In genomic region chr1:18965206-18966173, GRCh38 we compare ENCODE assay signal across 12 cellular contexts. TPM values are rescaled to one million over a fixed set of nuclear protein-coding genes. Genes with fewer than 3 reads are reported as not detected.
DNase-seq lines count a peak whose midpoint lies in the region; ATAC-seq lines count a peak whose summit lies in the region.
"Had no signal": no experiment of that assay in that cellular context is flagged by ENCODE, and none has a peak within 500 bp of the region (broad histone marks: within the 10 kb centered on the region; RNA-seq: fewer than 3 reads in every experiment).

No MANE protein-coding gene starts in this region.

- no peaks in the 10 kb centered on the region for H3K27me3 Mint-ChIP-seq in activated naive CD4-positive, alpha-beta T cell treated with anti-CD3 and anti-CD28 coated beads for 36 hours (ENCODE audit: low read depth)
- H3K27me3 Mint-ChIP-seq in stimulated activated naive CD8-positive, alpha-beta T cell treated with anti-CD3 and anti-CD28 coated beads, Interleukin-15, Interleukin-2, amounts not matched to agents 100 ng/mL and 50 ng/mL, for 24 hours = peaks cover 6% of the 10 kb centered on the region

- peak overlapping the region; percentile 77 for H3K27ac Mint-ChIP-seq in activated naive CD4-positive, alpha-beta T cell treated with anti-CD3 and anti-CD28 coated beads for 36 hours
- peak overlapping the region; percentile 76 for H3K27ac Mint-ChIP-seq in stimulated activated naive CD8-positive, alpha-beta T cell treated with anti-CD3 and anti-CD28 coated beads, Interleukin-15, Interleukin-2, amounts not matched to agents 100 ng/mL and 50 ng/mL, for 24 hours
- H3K27ac Mint-ChIP-seq: naive B cell had no signal

- peak; percentile 86 for DNase-seq in activated naive CD4-positive, alpha-beta T cell treated with anti-CD3 and anti-CD28 coated beads for 36 hours
- no peak for DNase-seq in activated naive CD4-positive, alpha-beta T cell treated with anti-CD3 and anti-CD28 coated beads, Interleukin-2, amount 50 U/mL, for 16 hours
- DNase-seq in RPMI7951 (ENCODE audit: low read depth) = peak; percentile 71
- DNase-seq in midbrain (lab: John Stamatoyannopoulos, UW) = no peak
- no peak for DNase-seq in MG63
- no peak for DNase-seq in DMS 273 treated with DMSO at 0.1 percent for 48 hours (lab: John Stamatoyannopoulos, UW)
- DNase-seq: activated gamma-delta T cell, naive B cell had no signal

- CTCF ChIA-PET in activated naive CD4-positive, alpha-beta T cell treated with anti-CD3 and anti-CD28 coated beads for 36 hours (lab: Charles Lee) = interaction anchor here (0.6 to 3.7 kb wide), 6 partner anchors 8 to 93 kb away, joined by 3 to 21 read pairs (median 3); partner anchors contain the start of gene IFFO2

- H3K9me3 Mint-ChIP-seq in activated naive CD4-positive, alpha-beta T cell treated with anti-CD3 and anti-CD28 coated beads for 36 hours = no peaks in the 10 kb centered on the region
- H3K9me3 Mint-ChIP-seq in stimulated activated naive CD8-positive, alpha-beta T cell treated with anti-CD3 and anti-CD28 coated beads, Interleukin-15, Interleukin-2, amounts not matched to agents 100 ng/mL and 50 ng/mL, for 24 hours = no peaks in the 10 kb centered on the region
- H3K9me3 Mint-ChIP-seq: naive B cell had no signal

- no peaks in the 10 kb centered on the region for H3K27me3 ChIP-seq in MG63
- H3K27me3 ChIP-seq: BLaER1 treated with 17β-estradiol and CSF1 and Interleukin-3, amounts not matched to agents 10 nM and 100 nM had no signal

- peak; percentile 60 for ATAC-seq in esophagus mucosa

- no peaks in the 10 kb centered on the region for H3K36me3 ChIP-seq in MG63
- H3K36me3 ChIP-seq: BLaER1 treated with 17β-estradiol and CSF1 and Interleukin-3, amounts not matched to agents 10 nM and 100 nM had no signal

- peaks cover 12% of the 10 kb centered on the region for H3K4me1 Mint-ChIP-seq in activated naive CD4-positive, alpha-beta T cell treated with anti-CD3 and anti-CD28 coated beads for 36 hours (ENCODE audit: low read depth)
- peaks cover 14% of the 10 kb centered on the region for H3K4me1 Mint-ChIP-seq in stimulated activated naive CD8-positive, alpha-beta T cell treated with anti-CD3 and anti-CD28 coated beads, Interleukin-15, Interleukin-2, amounts not matched to agents 100 ng/mL and 50 ng/mL, for 24 hours (ENCODE audit: low read depth)
- H3K4me1 Mint-ChIP-seq: naive B cell had no signal

- intact Hi-C loops in activated naive CD4-positive, alpha-beta T cell treated with anti-CD3 and anti-CD28 coated beads for 36 hours (cut with micrococcal nuclease) = loop anchor here (1.0 to 2.0 kb wide), 5 partner anchors 9 to 59 kb away; partner anchors contain the start of gene IFFO2

- H3K4me3 ChIP-seq in MG63 = no peak overlapping the region
- H3K4me3 ChIP-seq: BLaER1 treated with 17β-estradiol and CSF1 and Interleukin-3, amounts not matched to agents 10 nM and 100 nM; SK-N-MC had no signal

- H3K9me3 ChIP-seq in MG63 = no peaks in the 10 kb centered on the region
- H3K9me3 ChIP-seq: BLaER1 treated with 17β-estradiol and CSF1 and Interleukin-3, amounts not matched to agents 10 nM and 100 nM had no signal

- H3K4me3 Mint-ChIP-seq in activated naive CD4-positive, alpha-beta T cell treated with anti-CD3 and anti-CD28 coated beads for 36 hours = no peak overlapping the region
- H3K4me3 Mint-ChIP-seq in stimulated activated naive CD8-positive, alpha-beta T cell treated with anti-CD3 and anti-CD28 coated beads, Interleukin-15, Interleukin-2, amounts not matched to agents 100 ng/mL and 50 ng/mL, for 24 hours = no peak overlapping the region
- H3K4me3 Mint-ChIP-seq: naive B cell had no signal

- H3K36me3 Mint-ChIP-seq in activated naive CD4-positive, alpha-beta T cell treated with anti-CD3 and anti-CD28 coated beads for 36 hours (ENCODE audit: low read depth) = no peaks in the 10 kb centered on the region
- peaks cover 3% of the 10 kb centered on the region for H3K36me3 Mint-ChIP-seq in stimulated activated naive CD8-positive, alpha-beta T cell treated with anti-CD3 and anti-CD28 coated beads, Interleukin-15, Interleukin-2, amounts not matched to agents 100 ng/mL and 50 ng/mL, for 24 hours (ENCODE audit: low read depth)

RNA-seq across cellular contexts. Expression of gene IFFO2, which starts 9.0 kb away (rescaled TPM):
- 10 to 100 TPM; 24.9 to 27.0 TPM for total RNA-seq in activated naive CD4-positive, alpha-beta T cell treated with anti-CD3 and anti-CD28 coated beads for 36 hours
- total RNA-seq in RPMI7951 (2014; rRNA removed; shearing (Covaris generic)) = 9.1 and 9.9 TPM in 2 replicates
- 70.2 TPM for total RNA-seq in esophagus mucosa
- 3.9 and 4.3 TPM in 2 replicates for total RNA-seq in MG63 (2014; rRNA removed; shearing (Covaris generic); ENCODE audit: low replicate concordance)

Comparison
In these comparisons a context has a peak if more than half of its experiments do, and no peak if none do; other contexts are left out.
1. DNase-seq: peak in activated naive CD4-positive, alpha-beta T cell treated with anti-CD3 and anti-CD28 coated beads for 36 hours (single experiment) and RPMI7951 (single experiment); none in activated naive CD4-positive, alpha-beta T cell treated with anti-CD3 and anti-CD28 coated beads, Interleukin-2, amount 50 U/mL, for 16 hours (single experiment), midbrain (single experiment), MG63 (single experiment) and DMS 273 treated with DMSO at 0.1 percent for 48 hours (single experiment).